ENCODE assay signal across 14 cellular contexts in genomic region chr1:202575906-202576653, GRCh38.
DNase-seq lines count a peak whose midpoint lies in the region; ATAC-seq, FAIRE-seq and TF ChIP-seq lines count a peak whose summit lies in the region.
"Had no signal": no experiment of that assay in that cellular context is flagged by ENCODE, and none has a peak within 500 bp of the region (broad histone marks: within the 10 kb centered on the region; RNA-seq: fewer than 3 reads in every experiment).

No MANE protein-coding gene starts in this region.

- intact Hi-C loops in Right ventricle myocardium inferior (cut with DNase I) = no loop called here

- no peaks in the 10 kb centered on the region for H3K4me1 Mint-ChIP-seq in activated T-helper 17 cell treated with anti-CD3 and anti-CD28 coated beads, Interleukin-2, amount 50 U/mL, for 72 hours
- H3K4me1 Mint-ChIP-seq: activated B cell treated with CpG ODN at 0.5 μM for 24 hours, natural killer cell had no signal

- H3K36me3 ChIP-seq in cardiac muscle cell (peaks cover 21% of the 10 kb centered on the region), mucosa of rectum (ENCODE audit: control insufficient read depth in 2 of 2, insufficient read depth in 2 of 2, low read length in 2 of 2) (peaks cover 27 to 43% of the 10 kb centered on the region in 2 donors), urinary bladder (ENCODE audit: insufficient read depth) (no peaks in the 10 kb centered on the region)

- H3K36me3 Mint-ChIP-seq in activated T-helper 17 cell treated with anti-CD3 and anti-CD28 coated beads, Interleukin-2, amount 50 U/mL, for 72 hours (ENCODE audit: low read depth) = peaks cover 26% of the 10 kb centered on the region

- no peak overlapping the region for H3K9ac ChIP-seq in mucosa of rectum (ENCODE audit: low read depth in 1 of 2, low read length in 2 of 2)

- H3K4me3 ChIP-seq in cardiac muscle cell = no peak overlapping the region
- no peak overlapping the region for H3K4me3 ChIP-seq in coronary artery
- H3K4me3 ChIP-seq in mucosa of rectum (ENCODE audit: low read length in 2 of 2) = no peak overlapping the region
- no peak overlapping the region for H3K4me3 ChIP-seq in urinary bladder (ENCODE audit: low read depth, low read length)

- FAIRE-seq in D721Med (lab: Jason Lieb, UNC) = no peak
- FAIRE-seq: colon had no signal

- no peaks in the 10 kb centered on the region for H3K27me3 Mint-ChIP-seq in activated T-helper 17 cell treated with anti-CD3 and anti-CD28 coated beads, Interleukin-2, amount 50 U/mL, for 72 hours
- H3K27me3 Mint-ChIP-seq: activated B cell treated with CpG ODN at 0.5 μM for 24 hours had no signal

- H3K9me3 ChIP-seq in cardiac muscle cell (ENCODE audit: low read depth) (no peaks in the 10 kb centered on the region), mucosa of rectum (ENCODE audit: control insufficient read depth in 2 of 2, low read length in 2 of 2) (no peaks in the 10 kb centered on the region)

- no peak for ATAC-seq in Right ventricle myocardium inferior
- no peak for ATAC-seq in activated T-helper 17 cell treated with anti-CD3 and anti-CD28 coated beads, Interleukin-2, amount 50 U/mL, for 72 hours (replicated peaks)
- ATAC-seq: natural killer cell had no signal

- no peak overlapping the region for H3K4me3 Mint-ChIP-seq in activated T-helper 17 cell treated with anti-CD3 and anti-CD28 coated beads, Interleukin-2, amount 50 U/mL, for 72 hours
- H3K4me3 Mint-ChIP-seq: activated B cell treated with CpG ODN at 0.5 μM for 24 hours; activated T-helper 1 cell treated with anti-CD3 and anti-CD28 coated beads, Interleukin-12 subunit alpha, Interleukin-12 subunit beta, Interleukin-2, Interleukin-4 antibody, amounts not matched to agents 30 ng/mL and 10 ng/mL and 1 ng/mL, durations not matched to agents 14 hours and 24 hours and 36 hours; natural killer cell had no signal

- TF ChIP-seq CTCF in cardiac muscle cell (IDR thresholded peaks at IDR 0.05; ENCODE audit: low read depth, low read length) = no peak
- TF ChIP-seq CTCF in coronary artery (IDR thresholded peaks at IDR 0.05) = no peak
- no peak for TF ChIP-seq CTCF in D721Med (IDR thresholded peaks at IDR 0.05; ENCODE audit: insufficient read depth, missing control alignments)

- H3K4me1 ChIP-seq in cardiac muscle cell (ENCODE audit: low read depth) (peaks cover 48% of the 10 kb centered on the region), mucosa of rectum (ENCODE audit: control insufficient read depth in 2 of 2, insufficient read depth in 2 of 2, low read length in 2 of 2) (peaks cover 5 to 7% of the 10 kb centered on the region in 2 donors), urinary bladder (ENCODE audit: insufficient read depth) (no peaks in the 10 kb centered on the region)

- no peaks in the 10 kb centered on the region for H3K9me3 Mint-ChIP-seq in activated T-helper 17 cell treated with anti-CD3 and anti-CD28 coated beads, Interleukin-2, amount 50 U/mL, for 72 hours
- H3K9me3 Mint-ChIP-seq: activated B cell treated with CpG ODN at 0.5 μM for 24 hours; activated T-helper 1 cell treated with anti-CD3 and anti-CD28 coated beads, Interleukin-12 subunit alpha, Interleukin-12 subunit beta, Interleukin-2, Interleukin-4 antibody, amounts not matched to agents 30 ng/mL and 10 ng/mL and 1 ng/mL, durations not matched to agents 14 hours and 24 hours and 36 hours; natural killer cell had no signal

- 39% methylated on average over 2 of the region's 2 CpGs for WGBS in urinary bladder

- DNase-seq in cardiac muscle cell (ENCODE audit: low read depth in 1 of 2, low spot score in 1 of 2) = peak in 1 of 2 donors; percentile 42
- no peak for DNase-seq in Right ventricle myocardium inferior (ENCODE audit: missing footprints)
- no peak for DNase-seq in coronary artery (ENCODE audit: low spot score)
- no peak for DNase-seq in D341Med (ENCODE audit: low spot score)
- DNase-seq in D721Med (ENCODE audit: insufficient read length, low spot score) = no peak
- DNase-seq: 8988T, activated B cell treated with CpG ODN at 0.5 μM for 24 hours, natural killer cell, NCI-H187 treated with DMSO at 0.1 percent for 48 hours had no signal

- H3K27ac ChIP-seq in cardiac muscle cell (peak overlapping the region; percentile 74), coronary artery (peak overlapping the region; percentile 10 to 40), mucosa of rectum (ENCODE audit: low read depth in 2 of 2, low read length in 2 of 2) (peak overlapping the region; percentile 13 to 35), urinary bladder (ENCODE audit: low read depth) (peak overlapping the region; percentile 18)

- H3K27me3 ChIP-seq in cardiac muscle cell (no peaks in the 10 kb centered on the region), mucosa of rectum (ENCODE audit: control insufficient read depth in 2 of 2, insufficient read depth in 2 of 2, low read length in 2 of 2) (no peaks in the 10 kb centered on the region)

- no peak overlapping the region for H3K27ac Mint-ChIP-seq in activated T-helper 17 cell treated with anti-CD3 and anti-CD28 coated beads, Interleukin-2, amount 50 U/mL, for 72 hours
- H3K27ac Mint-ChIP-seq: activated B cell treated with CpG ODN at 0.5 μM for 24 hours; activated T-helper 1 cell treated with anti-CD3 and anti-CD28 coated beads, Interleukin-12 subunit alpha, Interleukin-12 subunit beta, Interleukin-2, Interleukin-4 antibody, amounts not matched to agents 30 ng/mL and 10 ng/mL and 1 ng/mL, durations not matched to agents 14 hours and 24 hours and 36 hours; natural killer cell had no signal

Comparison
In these comparisons a context has a peak if more than half of its experiments do, and no peak if none do; other contexts are left out.
1. H3K27ac ChIP-seq: peak in every context shown above with its lines; median percentile 74 in cardiac muscle cell; 25 in coronary artery; 24 in mucosa of rectum; 18 in urinary bladder.